ENCODE assay signal across 8 cellular contexts in the genomic region with DNA sequence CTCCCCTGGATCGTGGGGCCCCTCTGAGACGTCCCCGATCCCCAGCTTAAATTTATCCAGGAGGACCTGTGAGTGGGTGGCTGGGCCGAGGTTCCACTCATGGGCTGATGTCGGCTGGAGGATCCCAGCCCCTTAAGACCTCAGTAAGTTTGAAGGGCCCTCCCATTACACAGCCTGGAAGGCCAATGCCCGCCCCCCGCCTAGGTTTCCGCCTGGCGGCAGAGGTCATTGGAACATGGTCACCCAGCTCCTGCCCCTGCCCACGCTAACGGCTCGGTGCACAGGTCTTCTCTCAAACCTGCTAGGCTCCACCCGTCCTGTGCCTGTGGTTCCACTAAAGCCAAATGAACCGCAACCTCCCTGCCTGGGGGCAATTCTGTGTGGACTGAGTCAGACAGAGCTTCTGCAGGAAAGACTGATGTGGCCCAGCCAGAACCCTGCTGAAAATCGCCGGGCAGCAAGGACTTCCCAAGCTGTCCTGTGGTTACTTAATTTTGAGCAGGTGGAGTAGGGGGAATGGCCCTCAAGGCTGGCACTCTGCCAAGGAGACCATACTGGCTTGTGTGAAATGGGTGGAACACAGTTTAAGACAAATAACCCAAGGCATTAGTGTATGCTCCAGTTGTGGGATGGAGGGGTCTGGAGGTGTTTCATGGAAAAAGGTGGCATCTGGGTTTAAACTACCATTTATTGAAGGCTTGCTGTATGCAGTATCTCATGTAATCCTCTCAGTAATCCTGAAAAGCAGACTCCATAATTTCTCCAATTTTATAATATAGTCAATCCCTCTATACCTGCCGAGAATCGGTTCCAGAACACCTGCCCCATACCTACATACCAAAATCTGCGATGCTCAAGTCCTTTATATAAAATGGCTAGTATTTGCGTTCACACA. TPM values are rescaled to one million over a fixed set of nuclear protein-coding genes. Genes with fewer than 3 reads are reported as not detected.
A peak's percentile ranks its signal among the peaks of the same experiment; 100 is the strongest.
DNase-seq lines count a peak whose midpoint lies in the region; ATAC-seq and TF ChIP-seq lines count a peak whose summit lies in the region.

No MANE protein-coding gene starts in this region.

- H3K27ac ChIP-seq in endodermal cell (ENCODE audit: low read depth, low read length) (no peak overlapping the region), stomach (peak overlapping the region; percentile 44 to 88 (median 80))

- peak; percentile 4 for ATAC-seq in HG02763 (IDR thresholded peaks at IDR 0.05; ENCODE audit: unreplicated experiment)

- H3K27ac Mint-ChIP-seq in endodermal cell, result peak overlapping the region; percentile 93

- no peak for TF ChIP-seq EP300 in stomach (IDR thresholded peaks at IDR 0.05)

- intact Hi-C loops in stomach (cut with DNase I; ENCODE audit: low total_unique reads), result no loop called here

- TF ChIP-seq CTCF in endodermal cell (conservative IDR thresholded peaks at IDR 0.05) (no peak), stomach (IDR thresholded peaks at IDR 0.05) (no peak)

- peak overlapping the region; percentile 85 for H3K4me3 Mint-ChIP-seq in endodermal cell

- no peak for TF ChIP-seq POLR2A in stomach (IDR thresholded peaks at IDR 0.05)

- H3K4me1 ChIP-seq in endodermal cell (ENCODE audit: control insufficient read depth, insufficient read depth, low read length) (no peaks in the 10 kb centered on the region), stomach (peaks cover 13 to 45% (median 34%) of the 10 kb centered on the region in 4 donors)

- DNase-seq in GM03348 (ENCODE audit: low spot score), result peak; percentile 16
- DNase-seq in NCI-H524 treated with DMSO at 0.1 percent for 48 hours (lab: John Stamatoyannopoulos, UW), result peak; percentile 36
- DNase-seq in activated CD4-positive, alpha-beta T cell treated with anti-CD3 and anti-CD28 coated beads, Interleukin-2, amount 50 U/mL, for 1 hour, result peak; percentile 24
- peak; percentile 95 for DNase-seq in endodermal cell
- DNase-seq in mucosa of gallbladder (ENCODE audit: low spot score), result peak; percentile 13
- DNase-seq in stomach, result peak; percentile 29
- no peak for DNase-seq in occipital lobe (lab: John Stamatoyannopoulos, UW)

- no peak overlapping the region for H3K9ac ChIP-seq in endodermal cell (ENCODE audit: extremely low read depth, low read length, poor library complexity, severe bottlenecking)

- H3K9me3 ChIP-seq in endodermal cell (ENCODE audit: control insufficient read depth, low read length) (no peaks in the 10 kb centered on the region), stomach (no peaks in the 10 kb centered on the region)

- H3K4me3 ChIP-seq in endodermal cell (ENCODE audit: low read length) (peak overlapping the region; percentile 80), stomach (peak overlapping the region; percentile 78 to 94 (median 92))

- H3K9me3 Mint-ChIP-seq in endodermal cell, result no peaks in the 10 kb centered on the region

- no peaks in the 10 kb centered on the region for H3K27me3 ChIP-seq in endodermal cell (ENCODE audit: control insufficient read depth, insufficient read depth, low read length, poor library complexity, severe bottlenecking)
- H3K27me3 ChIP-seq in stomach, result no peaks in the 10 kb centered on the region

- H3K36me3 ChIP-seq in endodermal cell (ENCODE audit: control insufficient read depth, insufficient read depth, low read length), result no peaks in the 10 kb centered on the region
- H3K36me3 ChIP-seq in stomach, result peaks cover 0 to 2% (median 0%) of the 10 kb centered on the region in 4 donors

- H3K4me1 Mint-ChIP-seq in endodermal cell, result peaks cover 18% of the 10 kb centered on the region

- WGBS in endodermal cell (ENCODE audit: insufficient coverage in 1 of 2, insufficient read length in 1 of 2), 2 experiments, result 38 to 45% methylated on average over 10 to 20 of the region's 20 CpGs
- WGBS in stomach, 5 donors, result 48 to 54% (median 48%) methylated on average over 20 of the region's 20 CpGs

- peaks cover 8% of the 10 kb centered on the region for H3K27me3 Mint-ChIP-seq in endodermal cell (ENCODE audit: insufficient read depth)

- H3K36me3 Mint-ChIP-seq in endodermal cell (ENCODE audit: low read depth), result peaks cover 15% of the 10 kb centered on the region

RNA-seq across cellular contexts. Expression of gene NT5DC3, which starts 0.9 kb away (rescaled TPM):
- total RNA-seq in endodermal cell (10 to 100 TPM; 24.2 to 28.3 TPM), mucosa of gallbladder (17.0 TPM), stomach (10 to 100 TPM in 3 of 5 donors, 1 to 10 TPM in 2; 7.6 to 42.9 (median 13.6) TPM), occipital lobe (32.8 TPM)
- polyA plus RNA-seq in endodermal cell (2013, experiment 1 of 2), result 3.9 TPM
- 3.7 TPM for polyA plus RNA-seq in endodermal cell (2013, experiment 2 of 2)
- 1 to 10 TPM in 1 of 3 donors, under 1 TPM in 2; 0.76 to 3.5 (median 0.81) TPM for polyA plus RNA-seq in stomach
